1 cellular context compared by ENCODE assay signal in genomic region chr12:122752464-122753212, GRCh38.
TF ChIP-seq lines count a peak whose summit lies in the region.

A gene with protein sequence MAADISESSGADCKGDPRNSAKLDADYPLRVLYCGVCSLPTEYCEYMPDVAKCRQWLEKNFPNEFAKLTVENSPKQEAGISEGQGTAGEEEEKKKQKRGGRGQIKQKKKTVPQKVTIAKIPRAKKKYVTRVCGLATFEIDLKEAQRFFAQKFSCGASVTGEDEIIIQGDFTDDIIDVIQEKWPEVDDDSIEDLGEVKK (plus strand): TSS chr12:122752824. CDS start chr12:122753702, 878 bp downstream.

TF ChIP-seq in HepG2, 621 proteins besides CTCF, POLR2A, EP300 and RAD21 (continued from another document and continues in another):
- TF ChIP-seq ZBTB46 (CRISPR knock-in tag; IDR thresholded peaks at IDR 0.05; ENCODE audit: borderline replicate concordance), result no peak
- TF ChIP-seq KIAA2018 (CRISPR knock-in tag; IDR thresholded peaks at IDR 0.05; ENCODE audit: borderline replicate concordance), result no peak
- no peak for TF ChIP-seq ZNF75D (CRISPR knock-in tag; IDR thresholded peaks at IDR 0.05; ENCODE audit: borderline replicate concordance)
- TF ChIP-seq MED1 (CRISPR knock-in tag; IDR thresholded peaks at IDR 0.05), result peak; percentile 87
- peak; percentile 89; the same call in 1 of the 2 replicates for TF ChIP-seq ZNF589 (CRISPR knock-in tag; conservative IDR thresholded peaks at IDR 0.05)
- no peak for TF ChIP-seq ZNF879 (CRISPR knock-in tag; IDR thresholded peaks at IDR 0.05)
- TF ChIP-seq HCFC1 (IDR thresholded peaks at IDR 0.05; ENCODE audit: low read depth, low read length), result peak; percentile 50
- 0 out of 2 replicates have a peak, but pooled peaks have one; percentile 64 for TF ChIP-seq MTF1 (CRISPR knock-in tag; IDR thresholded peaks at IDR 0.05)
- TF ChIP-seq, protein P1, sequence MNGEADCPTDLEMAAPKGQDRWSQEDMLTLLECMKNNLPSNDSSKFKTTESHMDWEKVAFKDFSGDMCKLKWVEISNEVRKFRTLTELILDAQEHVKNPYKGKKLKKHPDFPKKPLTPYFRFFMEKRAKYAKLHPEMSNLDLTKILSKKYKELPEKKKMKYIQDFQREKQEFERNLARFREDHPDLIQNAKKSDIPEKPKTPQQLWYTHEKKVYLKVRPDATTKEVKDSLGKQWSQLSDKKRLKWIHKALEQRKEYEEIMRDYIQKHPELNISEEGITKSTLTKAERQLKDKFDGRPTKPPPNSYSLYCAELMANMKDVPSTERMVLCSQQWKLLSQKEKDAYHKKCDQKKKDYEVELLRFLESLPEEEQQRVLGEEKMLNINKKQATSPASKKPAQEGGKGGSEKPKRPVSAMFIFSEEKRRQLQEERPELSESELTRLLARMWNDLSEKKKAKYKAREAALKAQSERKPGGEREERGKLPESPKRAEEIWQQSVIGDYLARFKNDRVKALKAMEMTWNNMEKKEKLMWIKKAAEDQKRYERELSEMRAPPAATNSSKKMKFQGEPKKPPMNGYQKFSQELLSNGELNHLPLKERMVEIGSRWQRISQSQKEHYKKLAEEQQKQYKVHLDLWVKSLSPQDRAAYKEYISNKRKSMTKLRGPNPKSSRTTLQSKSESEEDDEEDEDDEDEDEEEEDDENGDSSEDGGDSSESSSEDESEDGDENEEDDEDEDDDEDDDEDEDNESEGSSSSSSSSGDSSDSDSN (CRISPR knock-in tag; IDR thresholded peaks at IDR 0.05), result peak; percentile 70
- TF ChIP-seq ZSCAN31 (CRISPR knock-in tag; IDR thresholded peaks at IDR 0.05; ENCODE audit: low read depth), result peak; percentile 93
- peak; percentile 83; the same call in 1 of the 2 replicates for TF ChIP-seq ZNF205 (CRISPR knock-in tag; IDR thresholded peaks at IDR 0.05)
- peak; percentile 60; the same call in 1 of the 2 replicates for TF ChIP-seq ARID2 (CRISPR knock-in tag; IDR thresholded peaks at IDR 0.05; ENCODE audit: borderline replicate concordance)
- TF ChIP-seq CBFB (CRISPR knock-in tag; IDR thresholded peaks at IDR 0.05), result peak; percentile 90
- TF ChIP-seq ZNF354B (CRISPR knock-in tag; IDR thresholded peaks at IDR 0.05), result no peak
- TF ChIP-seq HNRNPL (IDR thresholded peaks at IDR 0.05; ENCODE audit: low read depth, low read length), result no peak
- peak; percentile 85 for TF ChIP-seq TFE3 (CRISPR knock-in tag; IDR thresholded peaks at IDR 0.05)
- peak; percentile 100 for TF ChIP-seq STAG1 (CRISPR knock-in tag; IDR thresholded peaks at IDR 0.05)
- peak; percentile 92 for TF ChIP-seq TBX2 (CRISPR knock-in tag; IDR thresholded peaks at IDR 0.05; ENCODE audit: borderline replicate concordance)
- TF ChIP-seq MTF2 (CRISPR knock-in tag; IDR thresholded peaks at IDR 0.05; ENCODE audit: borderline replicate concordance), result no peak
- TF ChIP-seq ZBTB8A (CRISPR knock-in tag; IDR thresholded peaks at IDR 0.05; ENCODE audit: borderline replicate concordance, low read depth), result no peak
- TF ChIP-seq, protein P2, sequence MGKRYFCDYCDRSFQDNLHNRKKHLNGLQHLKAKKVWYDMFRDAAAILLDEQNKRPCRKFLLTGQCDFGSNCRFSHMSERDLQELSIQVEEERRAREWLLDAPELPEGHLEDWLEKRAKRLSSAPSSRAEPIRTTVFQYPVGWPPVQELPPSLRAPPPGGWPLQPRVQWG (CRISPR knock-in tag; IDR thresholded peaks at IDR 0.05; ENCODE audit: borderline replicate concordance, low read depth), result no peak
- TF ChIP-seq, protein P3, sequence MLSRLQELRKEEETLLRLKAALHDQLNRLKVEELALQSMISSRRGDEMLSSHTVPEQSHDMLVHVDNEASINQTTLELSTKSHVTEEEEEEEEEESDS (CRISPR knock-in tag; IDR thresholded peaks at IDR 0.05; ENCODE audit: borderline replicate concordance), result 0 out of 2 replicates have a peak, but pooled peaks have one; percentile 44
- TF ChIP-seq ZNF441 (CRISPR knock-in tag; IDR thresholded peaks at IDR 0.05; ENCODE audit: borderline replicate concordance), result 0 out of 2 replicates have a peak, but pooled peaks have one; percentile 47
- TF ChIP-seq, protein P4, sequence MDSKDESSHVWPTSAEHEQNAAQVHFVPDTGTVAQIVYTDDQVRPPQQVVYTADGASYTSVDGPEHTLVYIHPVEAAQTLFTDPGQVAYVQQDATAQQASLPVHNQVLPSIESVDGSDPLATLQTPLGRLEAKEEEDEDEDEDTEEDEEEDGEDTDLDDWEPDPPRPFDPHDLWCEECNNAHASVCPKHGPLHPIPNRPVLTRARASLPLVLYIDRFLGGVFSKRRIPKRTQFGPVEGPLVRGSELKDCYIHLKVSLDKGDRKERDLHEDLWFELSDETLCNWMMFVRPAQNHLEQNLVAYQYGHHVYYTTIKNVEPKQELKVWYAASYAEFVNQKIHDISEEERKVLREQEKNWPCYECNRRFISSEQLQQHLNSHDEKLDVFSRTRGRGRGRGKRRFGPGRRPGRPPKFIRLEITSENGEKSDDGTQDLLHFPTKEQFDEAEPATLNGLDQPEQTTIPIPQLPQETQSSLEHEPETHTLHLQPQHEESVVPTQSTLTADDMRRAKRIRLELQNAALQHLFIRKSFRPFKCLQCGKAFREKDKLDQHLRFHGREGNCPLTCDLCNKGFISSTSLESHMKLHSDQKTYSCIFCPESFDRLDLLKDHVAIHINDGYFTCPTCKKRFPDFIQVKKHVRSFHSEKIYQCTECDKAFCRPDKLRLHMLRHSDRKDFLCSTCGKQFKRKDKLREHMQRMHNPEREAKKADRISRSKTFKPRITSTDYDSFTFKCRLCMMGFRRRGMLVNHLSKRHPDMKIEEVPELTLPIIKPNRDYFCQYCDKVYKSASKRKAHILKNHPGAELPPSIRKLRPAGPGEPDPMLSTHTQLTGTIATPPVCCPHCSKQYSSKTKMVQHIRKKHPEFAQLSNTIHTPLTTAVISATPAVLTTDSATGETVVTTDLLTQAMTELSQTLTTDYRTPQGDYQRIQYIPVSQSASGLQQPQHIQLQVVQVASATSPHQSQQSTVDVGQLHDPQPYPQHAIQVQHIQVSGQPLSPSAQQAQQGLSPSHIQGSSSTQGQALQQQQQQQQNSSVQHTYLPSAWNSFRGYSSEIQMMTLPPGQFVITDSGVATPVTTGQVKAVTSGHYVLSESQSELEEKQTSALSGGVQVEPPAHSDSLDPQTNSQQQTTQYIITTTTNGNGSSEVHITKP (CRISPR knock-in tag; IDR thresholded peaks at IDR 0.05; ENCODE audit: low read depth), result peak; percentile 75; the same call in 1 of the 2 replicates
- TF ChIP-seq CBX1 (IDR thresholded peaks at IDR 0.05; ENCODE audit: low read depth), result no peak
- no peak for TF ChIP-seq MED8 (CRISPR knock-in tag; IDR thresholded peaks at IDR 0.05; ENCODE audit: insufficient replicate concordance)
- TF ChIP-seq FOXA3 (CRISPR knock-in tag; IDR thresholded peaks at IDR 0.05), result peak; percentile 57; the same call in 1 of the 2 replicates
- TF ChIP-seq ZNF510 (CRISPR knock-in tag; IDR thresholded peaks at IDR 0.05; ENCODE audit: low read depth), result no peak
- TF ChIP-seq POGK (CRISPR knock-in tag; conservative IDR thresholded peaks at IDR 0.05), result peak; percentile 65; the same call in 1 of the 2 replicates
- TF ChIP-seq, protein P5, sequence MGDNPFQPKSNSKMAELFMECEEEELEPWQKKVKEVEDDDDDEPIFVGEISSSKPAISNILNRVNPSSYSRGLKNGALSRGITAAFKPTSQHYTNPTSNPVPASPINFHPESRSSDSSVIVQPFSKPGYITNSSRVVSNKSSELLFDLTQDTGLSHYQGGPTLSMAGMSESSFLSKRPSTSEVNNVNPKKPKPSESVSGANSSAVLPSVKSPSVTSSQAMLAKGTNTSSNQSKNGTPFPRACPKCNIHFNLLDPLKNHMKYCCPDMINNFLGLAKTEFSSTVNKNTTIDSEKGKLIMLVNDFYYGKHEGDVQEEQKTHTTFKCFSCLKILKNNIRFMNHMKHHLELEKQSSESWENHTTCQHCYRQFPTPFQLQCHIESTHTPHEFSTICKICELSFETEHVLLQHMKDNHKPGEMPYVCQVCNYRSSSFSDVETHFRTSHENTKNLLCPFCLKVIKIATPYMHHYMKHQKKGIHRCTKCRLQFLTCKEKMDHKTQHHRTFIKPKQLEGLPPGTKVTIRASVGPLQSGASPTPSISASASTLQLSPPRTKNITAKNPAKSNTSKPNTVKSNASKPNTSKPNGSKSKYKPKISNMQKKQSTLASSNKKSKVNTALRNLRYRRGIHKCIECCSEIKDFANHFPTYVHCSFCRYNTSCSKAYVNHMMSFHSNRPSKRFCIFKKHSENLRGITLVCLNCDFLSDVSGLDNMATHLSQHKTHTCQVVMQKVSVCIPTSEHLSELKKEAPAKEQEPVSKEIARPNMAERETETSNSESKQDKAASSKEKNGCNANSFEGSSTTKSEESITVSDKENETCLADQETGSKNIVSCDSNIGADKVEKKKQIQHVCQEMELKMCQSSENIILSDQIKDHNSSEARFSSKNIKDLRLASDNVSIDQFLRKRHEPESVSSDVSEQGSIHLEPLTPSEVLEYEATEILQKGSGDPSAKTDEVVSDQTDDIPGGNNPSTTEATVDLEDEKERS (CRISPR knock-in tag; IDR thresholded peaks at IDR 0.05), result peak; percentile 36; the same call in 1 of the 2 replicates
